9 cellular contexts compared by ENCODE assay signal in genomic region chr6:150016324-150017185, GRCh38. TPM values are rescaled to one million over a fixed set of nuclear protein-coding genes. Genes with fewer than 3 reads are reported as not detected.
DNase-seq lines count a peak whose midpoint lies in the region; ATAC-seq and TF ChIP-seq lines count a peak whose summit lies in the region.
"Had no signal": no experiment of that assay in that cellular context is flagged by ENCODE, and none has a peak within 500 bp of the region (broad histone marks: within the 10 kb centered on the region; RNA-seq: fewer than 3 reads in every experiment).

No MANE protein-coding gene starts in this region.

- TF ChIP-seq CTCF in breast epithelium (IDR thresholded peaks at IDR 0.05): peak; percentile 49 to 83 (median 68)

- H3K27me3 Mint-ChIP-seq in T-helper 1 cell treated with Interleukin-12 subunit alpha and Interleukin-12 subunit beta and Interleukin-4 antibody, amounts not matched to agents 30 μg/mL and 1 μg/mL, for 36 hours (ENCODE audit: low read depth): peaks cover 78% of the 10 kb centered on the region

- peak; percentile 75 for ATAC-seq in GM21723 (IDR thresholded peaks at IDR 0.05; ENCODE audit: unreplicated experiment)
- ATAC-seq in GM21447 (IDR thresholded peaks at IDR 0.05; ENCODE audit: unreplicated experiment): no peak

- no peak overlapping the region for H3K4me3 ChIP-seq in breast epithelium

- peak; percentile 84 for DNase-seq in DMS53 (lab: John Stamatoyannopoulos, UW)
- DNase-seq in NCI-H1092 treated with DMSO at 0.1 percent for 48 hours (lab: John Stamatoyannopoulos, UW): peak; percentile 57
- no peak for DNase-seq in breast epithelium (ENCODE audit: low spot score in 2 of 2)
- peak; percentile 56 for DNase-seq in islet precursor cell
- DNase-seq in stimulated activated CD8-positive, alpha-beta memory T cell treated with anti-CD3 and anti-CD28 coated beads, Interleukin-12 subunit alpha, Interleukin-12 subunit beta, amount 100 ng/mL, for 1 hour (ENCODE audit: low read depth): peak; percentile 27

- H3K4me1 Mint-ChIP-seq in T-helper 1 cell treated with Interleukin-12 subunit alpha and Interleukin-12 subunit beta and Interleukin-4 antibody, amounts not matched to agents 30 μg/mL and 1 μg/mL, for 36 hours (ENCODE audit: low read depth): peaks cover 15% of the 10 kb centered on the region

- H3K4me1 ChIP-seq in breast epithelium: no peaks in the 10 kb centered on the region

- H3K27me3 ChIP-seq in breast epithelium: peaks cover 0 to 62% of the 10 kb centered on the region in 2 donors

- no peaks in the 10 kb centered on the region for H3K36me3 ChIP-seq in breast epithelium

- no peaks in the 10 kb centered on the region for H3K9me3 ChIP-seq in breast epithelium

- intact Hi-C loops in breast epithelium (cut with DNase I; ENCODE audit: low total_unique reads): no loop called here

- peak overlapping the region; percentile 65 for H3K27ac Mint-ChIP-seq in T-helper 1 cell treated with Interleukin-12 subunit alpha and Interleukin-12 subunit beta and Interleukin-4 antibody, amounts not matched to agents 30 μg/mL and 1 μg/mL, for 36 hours
- H3K27ac Mint-ChIP-seq: activated naive CD8-positive, alpha-beta T cell had no signal

- no peak overlapping the region for H3K27ac ChIP-seq in breast epithelium

- no peaks in the 10 kb centered on the region for H3K9me3 Mint-ChIP-seq in T-helper 1 cell treated with Interleukin-12 subunit alpha and Interleukin-12 subunit beta and Interleukin-4 antibody, amounts not matched to agents 30 μg/mL and 1 μg/mL, for 36 hours

- no peak overlapping the region for H3K4me3 Mint-ChIP-seq in T-helper 1 cell treated with Interleukin-12 subunit alpha and Interleukin-12 subunit beta and Interleukin-4 antibody, amounts not matched to agents 30 μg/mL and 1 μg/mL, for 36 hours
- H3K4me3 Mint-ChIP-seq: activated naive CD8-positive, alpha-beta T cell had no signal

- H3K36me3 Mint-ChIP-seq in T-helper 1 cell treated with Interleukin-12 subunit alpha and Interleukin-12 subunit beta and Interleukin-4 antibody, amounts not matched to agents 30 μg/mL and 1 μg/mL, for 36 hours (ENCODE audit: low read depth): no peaks in the 10 kb centered on the region
- H3K36me3 Mint-ChIP-seq: activated naive CD8-positive, alpha-beta T cell had no signal

- TF ChIP-seq POLR2A in breast epithelium (IDR thresholded peaks at IDR 0.05): no peak

RNA-seq across cellular contexts. Expression of gene RAET1L, which starts 8.8 kb away (rescaled TPM):
- not detected for total RNA-seq in breast epithelium

RNA-seq across cellular contexts. Expression of gene ULBP3, which starts 52.4 kb away (rescaled TPM):
- total RNA-seq in breast epithelium: 1 to 10 TPM in 1 of 3 donors, under 1 TPM in 2; 0.64 to 2.0 (median 0.73) TPM

RNA-seq across cellular contexts. Expression of gene ULBP1, which starts 52.8 kb away (rescaled TPM):
- total RNA-seq in breast epithelium: under 1 TPM in 2 of 3 donors, not detected in 1; under 0.01 to 0.29 TPM

Comparison
In these comparisons a context has a peak if more than half of its experiments do, and no peak if none do; other contexts are left out.
1. DNase-seq: peak in DMS53 (single experiment), NCI-H1092 treated with DMSO at 0.1 percent for 48 hours (single experiment), islet precursor cell (single experiment) and stimulated activated CD8-positive, alpha-beta memory T cell treated with anti-CD3 and anti-CD28 coated beads, Interleukin-12 subunit alpha, Interleukin-12 subunit beta, amount 100 ng/mL, for 1 hour (single experiment); none in breast epithelium (0 of 2).